6 cellular contexts compared by ENCODE assay signal in the genomic region with DNA sequence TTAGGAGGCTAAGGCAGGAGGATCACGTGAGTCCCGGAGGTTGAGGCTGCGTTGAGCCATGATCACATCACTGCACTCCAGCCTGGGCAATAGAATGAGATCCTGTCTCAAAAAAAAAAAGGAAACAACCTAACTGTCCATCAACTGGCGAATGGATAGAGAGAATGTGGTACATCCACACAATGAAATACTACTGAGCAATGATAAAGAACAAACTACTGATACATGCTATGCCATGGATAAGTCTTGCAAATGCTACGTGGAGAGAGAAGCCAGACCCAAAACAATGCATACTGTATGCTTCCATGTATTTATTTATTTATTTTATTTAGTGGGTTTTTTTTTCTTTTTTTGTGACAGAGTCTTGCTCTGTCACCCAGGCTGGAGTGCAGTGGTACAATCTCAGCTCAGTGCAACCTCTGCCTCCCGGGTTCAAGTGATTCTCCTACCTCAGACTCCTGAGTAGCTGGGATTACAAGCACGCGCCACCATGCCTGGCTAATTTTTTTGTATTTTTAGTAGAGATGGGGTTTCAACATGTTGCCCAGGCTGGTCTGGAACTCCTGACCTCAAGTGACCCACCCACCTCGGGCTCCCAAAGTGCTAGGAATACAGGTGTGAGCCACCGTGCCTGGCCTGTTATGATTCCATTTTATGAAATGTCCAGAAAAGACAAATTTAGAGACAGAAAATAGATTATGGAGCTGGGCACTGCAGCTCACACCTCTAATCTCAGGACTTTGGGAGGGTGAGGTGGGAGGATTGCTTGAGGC. TPM values are rescaled to one million over a fixed set of nuclear protein-coding genes. Genes with fewer than 3 reads are reported as not detected.
DNase-seq lines count a peak whose midpoint lies in the region; ATAC-seq, FAIRE-seq and TF ChIP-seq lines count a peak whose summit lies in the region.
"Not testable (repeated sequence)": the region's sequence is repeated elsewhere in the genome, so short reads cannot be mapped to it uniquely, and the experiment has no call there.

No MANE protein-coding gene starts in this region.

- peak overlapping the region; percentile 25 for H3K9ac ChIP-seq in PC-3 (ENCODE audit: low read length)
- not testable (repeated sequence) for H3K9ac ChIP-seq in endothelial cell of umbilical vein (replicated peaks; ENCODE audit: extremely low read depth, insufficient read depth, low read length)

- peaks cover 19% of the 10 kb centered on the region for H3K4me1 ChIP-seq in PC-3 (ENCODE audit: insufficient read depth, low read length)
- H3K4me1 ChIP-seq in endothelial cell of umbilical vein (ENCODE audit: control insufficient read depth, extremely low read depth, insufficient read depth, low read length); upper lobe of right lung: not testable (repeated sequence)

- H3K27ac ChIP-seq in PC-3 (ENCODE audit: low read length) = peak overlapping the region; percentile 84
- H3K27ac ChIP-seq in endothelial cell of umbilical vein (ENCODE audit: insufficient read depth, low read depth, low read length); upper lobe of right lung: not testable (repeated sequence)

- TF ChIP-seq POLR2A in endothelial cell of umbilical vein (IDR thresholded peaks at IDR 0.05; ENCODE audit: low read depth, low read length) = not testable (repeated sequence)

- H3K4me2 ChIP-seq in PC-3 (ENCODE audit: low read length) = peak overlapping the region; percentile 44; the same call in 1 of the 2 replicates
- H3K4me2 ChIP-seq in endothelial cell of umbilical vein (ENCODE audit: insufficient read depth, low read length) = not testable (repeated sequence)

- peaks cover 15% of the 10 kb centered on the region for H3K27me3 Mint-ChIP-seq in activated naive CD8-positive, alpha-beta T cell treated with anti-CD3 and anti-CD28 coated beads, Interleukin-2, amount 10 ng/mL, durations not matched to agents 7 days and 5 days
- H3K27me3 Mint-ChIP-seq in neural crest cell (ENCODE audit: low read depth) = not testable (repeated sequence)

- H2AFZ ChIP-seq in PC-3 (ENCODE audit: low read length); endothelial cell of umbilical vein (ENCODE audit: low read depth, low read length): not testable (repeated sequence)

- H3K4me3 Mint-ChIP-seq in activated naive CD8-positive, alpha-beta T cell treated with anti-CD3 and anti-CD28 coated beads, Interleukin-2, amount 10 ng/mL, durations not matched to agents 7 days and 5 days; neural crest cell: not testable (repeated sequence)

- H3K27ac Mint-ChIP-seq in activated naive CD8-positive, alpha-beta T cell treated with anti-CD3 and anti-CD28 coated beads, Interleukin-2, amount 10 ng/mL, durations not matched to agents 7 days and 5 days = not testable (repeated sequence)
- peak overlapping the region; percentile 12 for H3K27ac Mint-ChIP-seq in neural crest cell (ENCODE audit: unreplicated experiment)

- H3K9me3 ChIP-seq in PC-3 (ENCODE audit: low read length); endothelial cell of umbilical vein (replicated peaks; ENCODE audit: control insufficient read depth, insufficient read depth, low read length); upper lobe of right lung: not testable (repeated sequence)

- H3K36me3 Mint-ChIP-seq in activated naive CD8-positive, alpha-beta T cell treated with anti-CD3 and anti-CD28 coated beads, Interleukin-2, amount 10 ng/mL, durations not matched to agents 7 days and 5 days; neural crest cell (ENCODE audit: low read depth): not testable (repeated sequence)

- not testable (repeated sequence) for H3K9me3 Mint-ChIP-seq in activated naive CD8-positive, alpha-beta T cell treated with anti-CD3 and anti-CD28 coated beads, Interleukin-2, amount 10 ng/mL, durations not matched to agents 7 days and 5 days; neural crest cell

- dilution Hi-C loops in endothelial cell of umbilical vein (cut with MboI; ENCODE audit: extremely low pct_ligation_motif_present, low sequenced_read_pairs) = not testable (repeated sequence)

- not testable (repeated sequence) for ATAC-seq in PC-3; activated naive CD8-positive, alpha-beta T cell treated with anti-CD3 and anti-CD28 coated beads, Interleukin-2, amount 10 ng/mL, durations not matched to agents 7 days and 5 days (ENCODE audit: low read depth); upper lobe of right lung

- CTCF ChIA-PET in PC-3 (lab: Charles Lee) (interaction anchor here (1.0 to 1.5 kb wide), 2 partner anchors 9 to 27 kb away, joined by 3 to 13 read pairs; no protein-coding TSS in a partner anchor), endothelial cell of umbilical vein (lab: Charles Lee) (interaction anchor here (1.0 to 7.5 kb wide), 4 partner anchors 9 to 33 kb away, joined by 3 to 43 read pairs (median 13); no protein-coding TSS in a partner anchor)

- intact Hi-C loops in PC-3 (cut with micrococcal nuclease); endothelial cell of umbilical vein (cut with micrococcal nuclease); upper lobe of right lung (cut with DNase I): not testable (repeated sequence)

- BruUV-seq in PC-3 (replicated peaks; lab: Mats Ljungman, UMichigan); endothelial cell of umbilical vein (replicated peaks; lab: Mats Ljungman, UMichigan): not testable (repeated sequence)

- not testable (repeated sequence) for H3K9me2 ChIP-seq in PC-3 (replicated peaks; ENCODE audit: low read length)

- H3K79me2 ChIP-seq in PC-3 (ENCODE audit: low read length); endothelial cell of umbilical vein (ENCODE audit: control insufficient read depth, insufficient read depth, low read length): not testable (repeated sequence)

- not testable (repeated sequence) for H3K4me1 Mint-ChIP-seq in activated naive CD8-positive, alpha-beta T cell treated with anti-CD3 and anti-CD28 coated beads, Interleukin-2, amount 10 ng/mL, durations not matched to agents 7 days and 5 days; neural crest cell

- not testable (repeated sequence) for TF ChIP-seq CTCF in PC-3 (conservative IDR thresholded peaks at IDR 0.05; ENCODE audit: low read depth, low read length); endothelial cell of umbilical vein (IDR thresholded peaks at IDR 0.05; ENCODE audit: extremely low read depth in 1 of 2, insufficient read depth in 1 of 2, low read depth in 1 of 2, low read length in 2 of 2); neural crest cell (conservative IDR thresholded peaks at IDR 0.05); upper lobe of right lung (IDR thresholded peaks at IDR 0.05)

- not testable (repeated sequence) for H3F3A ChIP-seq in PC-3 (ENCODE audit: low read length, unreplicated experiment)

- H3K4me3 ChIP-seq in PC-3 (ENCODE audit: low read length); endothelial cell of umbilical vein (replicated peaks in 1 of 3; ENCODE audit: insufficient read depth in 1 of 3, low read depth in 1 of 3, low read length in 3 of 3); upper lobe of right lung: not testable (repeated sequence)

- H3K27me3 ChIP-seq in PC-3 (ENCODE audit: low read length); endothelial cell of umbilical vein (ENCODE audit: control insufficient read depth in 2 of 2, insufficient read depth in 2 of 2, low read length in 2 of 2); upper lobe of right lung: not testable (repeated sequence)

- POLR2A ChIA-PET in PC-3 (lab: Charles Lee; ENCODE audit: unreplicated experiment) = interaction anchor here (0.6 to 1.3 kb wide), 3 partner anchors 9 to 30 kb away, joined by 4 to 26 read pairs (median 10); a partner anchor contains a TSS
- POLR2A ChIA-PET in activated naive CD8-positive, alpha-beta T cell treated with anti-CD3 and anti-CD28 coated beads, Interleukin-2, amount 10 ng/mL, durations not matched to agents 7 days and 5 days (lab: Charles Lee) = interaction anchor here (1.2 to 1.7 kb wide), 2 partner anchors 9 to 18 kb away, joined by 3 to 5 read pairs; no protein-coding TSS in a partner anchor
- POLR2A ChIA-PET in endothelial cell of umbilical vein (lab: Charles Lee) = not testable (repeated sequence)

- not testable (repeated sequence) for H3K9me1 ChIP-seq in endothelial cell of umbilical vein (replicated peaks; ENCODE audit: control insufficient read depth, extremely low read depth, insufficient read depth, low read length)

- not testable (repeated sequence) for DNase-seq in PC-3; endothelial cell of umbilical vein (ENCODE audit: low read depth, low spot score); neural crest cell (ENCODE audit: low read depth, low spot score)
- peak; percentile 13 for DNase-seq in activated CD8-positive, alpha-beta memory T cell treated with anti-CD3 and anti-CD28 coated beads, Interleukin-2, amount 50 U/mL, for 48 hours
- peak; percentile 1 for DNase-seq in activated naive CD8-positive, alpha-beta T cell treated with anti-CD3 and anti-CD28 coated beads, Interleukin-2, amount 10 ng/mL, durations not matched to agents 7 days and 5 days
- DNase-seq in upper lobe of right lung = peak; percentile 11

- H4K20me1 ChIP-seq in PC-3 (ENCODE audit: low read length); endothelial cell of umbilical vein (replicated peaks; ENCODE audit: control insufficient read depth, extremely low read depth, insufficient read depth, low read length): not testable (repeated sequence)

- not testable (repeated sequence) for H3K36me3 ChIP-seq in PC-3 (ENCODE audit: low read depth, low read length); endothelial cell of umbilical vein (ENCODE audit: control insufficient read depth in 2 of 2, extremely low read depth in 1 of 2, insufficient read depth in 2 of 2, low read length in 2 of 2); upper lobe of right lung

- peak; percentile 15 for FAIRE-seq in endothelial cell of umbilical vein (lab: Jason Lieb, UNC)

RNA-seq across cellular contexts. Expression of a gene that starts 29.7 kb away (rescaled TPM):
- total RNA-seq in PC-3 (2014; rRNA removed) (196 and 273 TPM in 2 replicates), endothelial cell of umbilical vein (448 and 477 TPM in 2 replicates), neural crest cell (991 and 1,004 TPM in 2 replicates), upper lobe of right lung (435 TPM)
- 100 to 1,000 TPM; 454 to 466 TPM for total RNA-seq in activated naive CD8-positive, alpha-beta T cell treated with anti-CD3 and anti-CD28 coated beads, Interleukin-2, amount 10 ng/mL, durations not matched to agents 7 days and 5 days
- polyA plus RNA-seq in endothelial cell of umbilical vein = 387 and 426 TPM in 2 replicates
- 325 and 468 TPM in 2 replicates for polyA plus RNA-seq in endothelial cell of umbilical vein (2011; cell fraction: cytosol; rRNA removed)
- 112 and 143 TPM in 2 replicates for polyA plus RNA-seq in endothelial cell of umbilical vein (2011; cell fraction: nucleus; rRNA removed)
- 296 and 379 TPM in 2 replicates for polyA plus RNA-seq in endothelial cell of umbilical vein (2012)
- polyA minus RNA-seq in endothelial cell of umbilical vein = 69.0 and 75.4 TPM in 2 replicates
- polyA minus RNA-seq in endothelial cell of umbilical vein (2011; cell fraction: cytosol; rRNA and poly(A)+ RNA removed) = 101 TPM
- polyA minus RNA-seq in endothelial cell of umbilical vein (2011; cell fraction: nucleus; rRNA and poly(A)+ RNA removed) = 33.2 and 34.6 TPM in 2 replicates
